Comparison of ENCODE assay signal across 8 cellular contexts in genomic region chr14:103716091-103716801, GRCh38. TPM values are rescaled to one million over a fixed set of nuclear protein-coding genes. Genes with fewer than 3 reads are reported as not detected.
A peak's percentile ranks its signal among the peaks of the same experiment; 100 is the strongest.
DNase-seq lines count a peak whose midpoint lies in the region; ATAC-seq and TF ChIP-seq lines count a peak whose summit lies in the region.

No MANE protein-coding gene starts in this region.

- H4K91ac ChIP-seq in neuronal stem cell (ENCODE audit: low read depth, low read length, poor library complexity) = no peak overlapping the region

- peak overlapping the region; percentile 98 for H3K4me3 Mint-ChIP-seq in T-helper 17 cell

- WGBS in neuronal stem cell (ENCODE audit: extremely low coverage in 2 of 2, insufficient read length in 2 of 2, insufficient replicate concordance in 1 of 2), 2 donors = no CpG with 5 or more reads among the region's 72 CpGs

- peak overlapping the region; percentile 39 for H2BK5ac ChIP-seq in neuronal stem cell (ENCODE audit: low read length)

- H3K18ac ChIP-seq in neuronal stem cell (ENCODE audit: low read length) = peak overlapping the region; percentile 76

- H3K4me2 ChIP-seq in fibroblast of lung (ENCODE audit: extremely low read depth, insufficient read depth, low read length) = peak overlapping the region; percentile 96
- peak overlapping the region; percentile 78 for H3K4me2 ChIP-seq in neuronal stem cell (ENCODE audit: insufficient read depth, low read length, poor library complexity, severe bottlenecking)

- H2BK120ac ChIP-seq in neuronal stem cell (ENCODE audit: low read depth, low read length) = no peak overlapping the region

- H3K36me3 ChIP-seq in fibroblast of lung (ENCODE audit: control insufficient read depth, insufficient read depth, low read length) = peaks cover 2% of the 10 kb centered on the region
- H3K36me3 ChIP-seq in neuronal stem cell (replicated peaks in 1 of 2; ENCODE audit: control insufficient read depth in 2 of 2, insufficient read depth in 2 of 2, low read length in 2 of 2) = peaks cover 2 to 44% of the 10 kb centered on the region in 2 donors

- H3K4me1 ChIP-seq in fibroblast of lung (ENCODE audit: control insufficient read depth, extremely low read depth, insufficient read depth, low read length) = peaks cover 10% of the 10 kb centered on the region
- H3K4me1 ChIP-seq in neuronal stem cell (ENCODE audit: control insufficient read depth in 2 of 2, insufficient read depth in 1 of 2, low read depth in 1 of 2, low read length in 2 of 2) = peaks cover 24 to 27% of the 10 kb centered on the region in 2 donors

- no peak for TF ChIP-seq CTCF in fibroblast of lung (conservative IDR thresholded peaks at IDR 0.05 in 1 of 2, IDR thresholded peaks at IDR 0.05 in 1 of 2; ENCODE audit: low read depth in 1 of 2, low read length in 2 of 2)

- H3K79me1 ChIP-seq in neuronal stem cell (ENCODE audit: low read depth, low read length) = peaks cover 37% of the 10 kb centered on the region

- H3K27me3 ChIP-seq in fibroblast of lung (ENCODE audit: control insufficient read depth, insufficient read depth, low read length) (no peaks in the 10 kb centered on the region), neuronal stem cell (ENCODE audit: control insufficient read depth in 3 of 3, insufficient read depth in 3 of 3, low read depth in 1 of 3, low read length in 3 of 3) (no peaks in the 10 kb centered on the region)

- no peak overlapping the region for H2AFZ ChIP-seq in fibroblast of lung (ENCODE audit: low read length)
- peak overlapping the region; percentile 90 for H2AFZ ChIP-seq in neuronal stem cell (ENCODE audit: low read length)

- H2BK15ac ChIP-seq in neuronal stem cell (ENCODE audit: low read length) = peak overlapping the region; percentile 67

- peaks cover 38% of the 10 kb centered on the region for H3K4me1 Mint-ChIP-seq in T-helper 17 cell

- no peaks in the 10 kb centered on the region for H4K20me1 ChIP-seq in fibroblast of lung (ENCODE audit: control insufficient read depth, extremely low read depth, insufficient read depth, low read length)

- H2BK12ac ChIP-seq in neuronal stem cell (ENCODE audit: low read length) = no peak overlapping the region

- H3K36me3 Mint-ChIP-seq in T-helper 17 cell (ENCODE audit: low read depth) = peaks cover 3% of the 10 kb centered on the region

- ATAC-seq in HG02642 (IDR thresholded peaks at IDR 0.05; ENCODE audit: poor library complexity, unreplicated experiment) (peak; percentile 2), T-helper 17 cell (no peak), HG03108 (IDR thresholded peaks at IDR 0.05; ENCODE audit: unreplicated experiment) (no peak)

- H3K9me3 ChIP-seq in T-helper 17 cell (ENCODE audit: control insufficient read depth, low read length, poor library complexity, severe bottlenecking) = no peaks in the 10 kb centered on the region
- H3K9me3 ChIP-seq in fibroblast of lung (ENCODE audit: control insufficient read depth, insufficient read depth, low read depth, low read length) = no peaks in the 10 kb centered on the region
- H3K9me3 ChIP-seq in neuronal stem cell (replicated peaks in 1 of 2; ENCODE audit: control insufficient read depth in 2 of 2, insufficient read depth in 1 of 2, low read depth in 1 of 2, low read length in 2 of 2) = no peaks in the 10 kb centered on the region

- H4K8ac ChIP-seq in neuronal stem cell (ENCODE audit: low read depth, low read length) = no peak overlapping the region

- H3K27ac Mint-ChIP-seq in T-helper 17 cell = no peak overlapping the region

- H3K4ac ChIP-seq in neuronal stem cell (ENCODE audit: low read length) = no peak overlapping the region

- H3K4me3 ChIP-seq in fibroblast of lung (replicated peaks in 1 of 4; ENCODE audit: control extremely low read depth in 1 of 4, insufficient read depth in 1 of 4, low read depth in 3 of 4, low read length in 4 of 4) (peak overlapping the region; percentile 68 to 79 (median 76)), neuronal stem cell (ENCODE audit: low read length in 2 of 2) (peak overlapping the region; percentile 85 to 89)

- H3K79me2 ChIP-seq in fibroblast of lung (ENCODE audit: control insufficient read depth, insufficient read depth, low read length) = peaks cover 50% of the 10 kb centered on the region

- peak overlapping the region; percentile 88 for H2AK5ac ChIP-seq in neuronal stem cell (ENCODE audit: low read depth, low read length)

- H3K9ac ChIP-seq in fibroblast of lung (ENCODE audit: insufficient read depth, low read length) = peak overlapping the region; percentile 64
- H3K9ac ChIP-seq in neuronal stem cell (ENCODE audit: low read depth, low read length, poor library complexity) = peak overlapping the region; percentile 92

- H3K27me3 Mint-ChIP-seq in T-helper 17 cell = no peaks in the 10 kb centered on the region

- H3K23ac ChIP-seq in neuronal stem cell (ENCODE audit: low read depth, low read length, poor library complexity) = peak overlapping the region; percentile 80

- H3K27ac ChIP-seq in fibroblast of lung (ENCODE audit: insufficient read depth, low read length) (peak overlapping the region; percentile 39), neuronal stem cell (replicated peaks; ENCODE audit: low read length) (no peak overlapping the region)

- peak; percentile 18 for DNase-seq in NCI-H345 (lab: John Stamatoyannopoulos, UW)
- no peak for DNase-seq in NCI-H345 treated with DMSO at 0.1 percent for 48 hours (lab: John Stamatoyannopoulos, UW; ENCODE audit: unreplicated experiment)
- DNase-seq in T-helper 17 cell = peak in 1 of 3 donors; percentile 20
- no peak for DNase-seq in fibroblast of lung (ENCODE audit: low read depth in 2 of 2)
- no peak for DNase-seq in neuronal stem cell (ENCODE audit: low spot score)
- DNase-seq in hippocampal formation (lab: John Stamatoyannopoulos, UW) = no peak

- peak overlapping the region; percentile 75 for H3K14ac ChIP-seq in neuronal stem cell (ENCODE audit: low read length)

RNA-seq across cellular contexts. Expression of gene ZFYVE21, which starts 0.6 kb away (rescaled TPM):
- total RNA-seq in T-helper 17 cell = 1 to 10 TPM; 9.1 to 9.5 TPM
- 67.0 and 84.9 TPM in 2 replicates for total RNA-seq in fibroblast of lung
- polyA plus RNA-seq in fibroblast of lung = 94.5 and 125 TPM in 2 replicates
- 64.3 and 86.2 TPM in 2 replicates for polyA plus RNA-seq in fibroblast of lung (2012)
- polyA minus RNA-seq in fibroblast of lung (ENCODE audit: low replicate concordance) = 38.4 and 57.5 TPM in 2 replicates
- polyA plus RNA-seq in neuronal stem cell (2013, experiment 1 of 2) = 34.8 TPM
- 32.9 TPM for polyA plus RNA-seq in neuronal stem cell (2013, experiment 2 of 2)

RNA-seq across cellular contexts. Expression of gene XRCC3, which starts 1.0 kb away (rescaled TPM):
- total RNA-seq in T-helper 17 cell = 1 to 10 TPM; 6.9 to 8.3 TPM
- total RNA-seq in fibroblast of lung = 2.8 and 9.2 TPM in 2 replicates
- 4.9 and 10.7 TPM in 2 replicates for polyA plus RNA-seq in fibroblast of lung
- 5.3 and 9.3 TPM in 2 replicates for polyA plus RNA-seq in fibroblast of lung (2012)
- polyA minus RNA-seq in fibroblast of lung (ENCODE audit: low replicate concordance) = 9.2 and 11.0 TPM in 2 replicates
- 31.8 TPM for polyA plus RNA-seq in neuronal stem cell (2013, experiment 1 of 2)
- polyA plus RNA-seq in neuronal stem cell (2013, experiment 2 of 2) = 33.0 TPM
